ENCODE assay signal across 11 cellular contexts in the genomic region with DNA sequence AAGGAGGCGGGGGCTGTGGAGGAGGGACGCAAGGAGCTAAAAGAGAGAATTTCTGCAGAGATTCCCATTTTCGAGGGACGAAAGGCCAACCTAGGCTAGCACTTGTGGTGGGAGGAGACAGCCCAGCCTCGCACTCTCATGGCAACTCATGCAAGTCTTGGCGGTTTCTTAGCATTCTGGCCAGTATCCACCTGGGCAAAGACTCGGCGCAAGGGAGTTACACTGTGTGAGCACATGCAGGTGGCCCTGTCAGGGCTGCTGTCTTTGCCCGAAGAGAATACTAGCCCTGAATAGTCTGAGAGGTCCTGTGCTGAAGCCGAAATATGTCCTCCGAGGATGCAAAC. TPM values are rescaled to one million over a fixed set of nuclear protein-coding genes. Genes with fewer than 3 reads are reported as not detected.
DNase-seq lines count a peak whose midpoint lies in the region; ATAC-seq and TF ChIP-seq lines count a peak whose summit lies in the region.
"Had no signal": no experiment of that assay in that cellular context is flagged by ENCODE, and none has a peak within 500 bp of the region (broad histone marks: within the 10 kb centered on the region; RNA-seq: fewer than 3 reads in every experiment).

No MANE protein-coding gene starts in this region.

- no peak overlapping the region for H2BK120ac ChIP-seq in mesenchymal stem cell (ENCODE audit: low read depth, low read length)

- H3K27me3 Mint-ChIP-seq in activated naive CD8-positive, alpha-beta T cell treated with anti-CD3 and anti-CD28 coated beads, Interleukin-2, amount 10 ng/mL, durations not matched to agents 7 days and 5 days: peaks cover 11% of the 10 kb centered on the region
- H3K27me3 Mint-ChIP-seq in activated naive CD8-positive, alpha-beta T cell treated with anti-CD3 and anti-CD28 coated beads for 36 hours: peaks cover 17% of the 10 kb centered on the region
- H3K27me3 Mint-ChIP-seq in chondrocyte (ENCODE audit: low read depth) (peaks cover 17% of the 10 kb centered on the region), type B pancreatic cell (peaks cover 56% of the 10 kb centered on the region)

- H3K36me3 ChIP-seq in mesenchymal stem cell (ENCODE audit: control insufficient read depth in 1 of 2, insufficient read depth in 2 of 2, low read depth in 1 of 2, low read length in 2 of 2): no peaks in the 10 kb centered on the region

- no peak overlapping the region for H4K91ac ChIP-seq in mesenchymal stem cell (ENCODE audit: low read length)

- H3K27me3 ChIP-seq in mesenchymal stem cell (ENCODE audit: control insufficient read depth in 1 of 2, insufficient read depth in 1 of 2, low read length in 2 of 2): peaks cover 0 to 21% of the 10 kb centered on the region in 2 experiments

- H3K9ac ChIP-seq in mesenchymal stem cell (ENCODE audit: low read length): no peak overlapping the region

- no peak overlapping the region for H3K27ac Mint-ChIP-seq in activated naive CD8-positive, alpha-beta T cell treated with anti-CD3 and anti-CD28 coated beads, Interleukin-2, amount 10 ng/mL, durations not matched to agents 7 days and 5 days
- no peak overlapping the region for H3K27ac Mint-ChIP-seq in activated naive CD8-positive, alpha-beta T cell treated with anti-CD3 and anti-CD28 coated beads for 36 hours
- H3K27ac Mint-ChIP-seq in chondrocyte (ENCODE audit: unreplicated experiment) (no peak overlapping the region), type B pancreatic cell (no peak overlapping the region)
- H3K27ac Mint-ChIP-seq: activated T-cell treated with anti-CD3 and anti-CD28 coated beads, Interleukin-2, amount 50 U/mL, for 72 hours had no signal

- H3K14ac ChIP-seq in mesenchymal stem cell (ENCODE audit: low read length in 2 of 2): no peak overlapping the region

- H3K18ac ChIP-seq in mesenchymal stem cell (ENCODE audit: low read depth in 1 of 2, low read length in 2 of 2): no peak overlapping the region

- peak overlapping the region; percentile 49 for H3K4me3 Mint-ChIP-seq in activated naive CD8-positive, alpha-beta T cell treated with anti-CD3 and anti-CD28 coated beads, Interleukin-2, amount 10 ng/mL, durations not matched to agents 7 days and 5 days
- H3K4me3 Mint-ChIP-seq in activated naive CD8-positive, alpha-beta T cell treated with anti-CD3 and anti-CD28 coated beads for 36 hours: no peak overlapping the region
- H3K4me3 Mint-ChIP-seq in chondrocyte (ENCODE audit: unreplicated experiment): peak overlapping the region; percentile 10
- peak overlapping the region; percentile 44 for H3K4me3 Mint-ChIP-seq in type B pancreatic cell

- H3K4ac ChIP-seq in mesenchymal stem cell (ENCODE audit: low read depth in 1 of 2, low read length in 2 of 2): no peak overlapping the region

- no peaks in the 10 kb centered on the region for H3K9me3 ChIP-seq in mesenchymal stem cell (ENCODE audit: control insufficient read depth, low read length)

- TF ChIP-seq CTCF in chondrocyte (IDR thresholded peaks at IDR 0.05): no peak
- TF ChIP-seq CTCF in type B pancreatic cell (conservative IDR thresholded peaks at IDR 0.05): no peak

- peak overlapping the region; percentile 55 to 72 for H3K4me3 ChIP-seq in mesenchymal stem cell (ENCODE audit: insufficient read depth in 1 of 2, low read depth in 1 of 2, low read length in 2 of 2)

- H3K27ac ChIP-seq in mesenchymal stem cell (ENCODE audit: low read length, poor library complexity, severe bottlenecking): no peak overlapping the region

- no peaks in the 10 kb centered on the region for H3K9me3 Mint-ChIP-seq in activated naive CD8-positive, alpha-beta T cell treated with anti-CD3 and anti-CD28 coated beads, Interleukin-2, amount 10 ng/mL, durations not matched to agents 7 days and 5 days
- no peaks in the 10 kb centered on the region for H3K9me3 Mint-ChIP-seq in activated naive CD8-positive, alpha-beta T cell treated with anti-CD3 and anti-CD28 coated beads for 36 hours
- peaks cover 4% of the 10 kb centered on the region for H3K9me3 Mint-ChIP-seq in chondrocyte (ENCODE audit: low read depth)
- no peaks in the 10 kb centered on the region for H3K9me3 Mint-ChIP-seq in type B pancreatic cell
- H3K9me3 Mint-ChIP-seq: activated T-cell treated with anti-CD3 and anti-CD28 coated beads, Interleukin-2, amount 50 U/mL, for 72 hours had no signal

- no peak overlapping the region for H3K23ac ChIP-seq in mesenchymal stem cell (ENCODE audit: low read length in 2 of 2)

- H2BK15ac ChIP-seq in mesenchymal stem cell (ENCODE audit: low read depth, poor library complexity, severe bottlenecking): no peak overlapping the region

- H2AK5ac ChIP-seq in mesenchymal stem cell (ENCODE audit: low read length, severe bottlenecking): no peak overlapping the region

- no peaks in the 10 kb centered on the region for H3K36me3 Mint-ChIP-seq in activated naive CD8-positive, alpha-beta T cell treated with anti-CD3 and anti-CD28 coated beads, Interleukin-2, amount 10 ng/mL, durations not matched to agents 7 days and 5 days
- no peaks in the 10 kb centered on the region for H3K36me3 Mint-ChIP-seq in activated naive CD8-positive, alpha-beta T cell treated with anti-CD3 and anti-CD28 coated beads for 36 hours
- H3K36me3 Mint-ChIP-seq in chondrocyte (ENCODE audit: low read depth) (no peaks in the 10 kb centered on the region), type B pancreatic cell (no peaks in the 10 kb centered on the region)

- no peak for ATAC-seq in activated naive CD8-positive, alpha-beta T cell treated with anti-CD3 and anti-CD28 coated beads, Interleukin-2, amount 10 ng/mL, durations not matched to agents 7 days and 5 days (ENCODE audit: low read depth)
- ATAC-seq in HG03108 (IDR thresholded peaks at IDR 0.05; ENCODE audit: unreplicated experiment): no peak

- no peak for DNase-seq in activated naive CD8-positive, alpha-beta T cell treated with anti-CD3 and anti-CD28 coated beads, Interleukin-2, amount 10 ng/mL, durations not matched to agents 7 days and 5 days
- DNase-seq in activated naive CD8-positive, alpha-beta T cell treated with anti-CD3 and anti-CD28 coated beads for 36 hours: no peak
- no peak for DNase-seq in chondrocyte (ENCODE audit: low spot score)
- no peak for DNase-seq in mesenchymal stem cell
- no peak for DNase-seq in type B pancreatic cell (ENCODE audit: extremely low spot score, unreplicated experiment)
- DNase-seq in activated CD4-positive, CD25-positive, alpha-beta regulatory T cell (lab: John Stamatoyannopoulos, UW): no peak
- no peak for DNase-seq in SIG-M5 treated with dmso at 0.1 percent for 504 hours (lab: John Stamatoyannopoulos, UW; ENCODE audit: unreplicated experiment)
- DNase-seq: activated T-cell treated with anti-CD3 and anti-CD28 coated beads, Interleukin-2, amount 50 U/mL, for 72 hours; NCI-H1436; stimulated activated CD4-positive, alpha-beta T cell treated with anti-CD3 and anti-CD28 coated beads, Interleukin-2, amount 100 ng/mL, for 48 hours had no signal

- H2BK5ac ChIP-seq in mesenchymal stem cell (ENCODE audit: low read depth, low read length, poor library complexity, severe bottlenecking): no peak overlapping the region

- H4K8ac ChIP-seq in mesenchymal stem cell (ENCODE audit: low read length): no peak overlapping the region

- POLR2A ChIA-PET in activated naive CD8-positive, alpha-beta T cell treated with anti-CD3 and anti-CD28 coated beads, Interleukin-2, amount 10 ng/mL, durations not matched to agents 7 days and 5 days (lab: Charles Lee): no interaction called here

- WGBS in mesenchymal stem cell: 36% methylated on average over 10 of the region's 11 CpGs

- no peak overlapping the region for H2AFZ ChIP-seq in mesenchymal stem cell (ENCODE audit: low read depth, low read length)

- H3K4me1 ChIP-seq in mesenchymal stem cell (ENCODE audit: control insufficient read depth, insufficient read depth, low read depth, low read length): peaks cover 2% of the 10 kb centered on the region

- no peaks in the 10 kb centered on the region for H3K4me1 Mint-ChIP-seq in activated naive CD8-positive, alpha-beta T cell treated with anti-CD3 and anti-CD28 coated beads, Interleukin-2, amount 10 ng/mL, durations not matched to agents 7 days and 5 days
- H3K4me1 Mint-ChIP-seq in activated naive CD8-positive, alpha-beta T cell treated with anti-CD3 and anti-CD28 coated beads for 36 hours: peaks cover 3% of the 10 kb centered on the region
- H3K4me1 Mint-ChIP-seq in chondrocyte (ENCODE audit: low read depth) (peaks cover 3% of the 10 kb centered on the region), type B pancreatic cell (ENCODE audit: unreplicated experiment) (no peaks in the 10 kb centered on the region)

- no peak overlapping the region for H2BK12ac ChIP-seq in mesenchymal stem cell (ENCODE audit: low read length in 2 of 2)

- H3K4me2 ChIP-seq in mesenchymal stem cell (ENCODE audit: low read length, poor library complexity, severe bottlenecking): peak overlapping the region; percentile 88

- no peaks in the 10 kb centered on the region for H3K79me1 ChIP-seq in mesenchymal stem cell (replicated peaks; ENCODE audit: low read length, poor library complexity, severe bottlenecking)

RNA-seq across cellular contexts. Expression of a gene that starts 15.5 kb away (rescaled TPM):
- total RNA-seq in activated naive CD8-positive, alpha-beta T cell treated with anti-CD3 and anti-CD28 coated beads, Interleukin-2, amount 10 ng/mL, durations not matched to agents 7 days and 5 days: under 1 TPM; 0.69 to 0.99 TPM
- total RNA-seq in activated naive CD8-positive, alpha-beta T cell treated with anti-CD3 and anti-CD28 coated beads for 36 hours: under 1 TPM; 0.23 to 0.32 TPM
- 0.10 TPM in 1 of 3 replicates, not detected in the others for total RNA-seq in chondrocyte
- polyA plus RNA-seq in mesenchymal stem cell (2013, experiment 1 of 2): not detected
- 0.01 TPM for polyA plus RNA-seq in mesenchymal stem cell (2013, experiment 2 of 2)
- total RNA-seq in type B pancreatic cell (ENCODE audit: low replicate concordance): 0.22 and 0.50 TPM in 2 replicates
